15 cellular contexts compared by ENCODE assay signal in genomic region chr9:71692337-71692736, GRCh38.
DNase-seq lines count a peak whose midpoint lies in the region; ATAC-seq and TF ChIP-seq lines count a peak whose summit lies in the region.
"Had no signal": no experiment of that assay in that cellular context is flagged by ENCODE, and none has a peak within 500 bp of the region (broad histone marks: within the 10 kb centered on the region; RNA-seq: fewer than 3 reads in every experiment).

No MANE protein-coding gene starts in this region.

- H3K9ac ChIP-seq in adipocyte (ENCODE audit: low read length) (no peak overlapping the region), neuronal stem cell (ENCODE audit: low read depth, low read length, poor library complexity) (no peak overlapping the region)
- H3K9ac ChIP-seq: neural progenitor cell had no signal

- H3K23ac ChIP-seq in neuronal stem cell (ENCODE audit: low read depth, low read length, poor library complexity) = no peak overlapping the region

- DNase-seq in activated naive CD4-positive, alpha-beta T cell treated with anti-CD3 and anti-CD28 coated beads, Interleukin-2, amount 50 U/mL, for 72 hours (ENCODE audit: low spot score in 2 of 2) = no peak
- DNase-seq in adipocyte (ENCODE audit: low read depth) (peak; percentile 72), kidney tubule cell (ENCODE audit: low spot score) (peak; percentile 29), thyroid gland (peak; percentile 46 to 51), neuronal stem cell (ENCODE audit: low spot score) (no peak), NCI-H446 (lab: John Stamatoyannopoulos, UW) (no peak)
- DNase-seq in stimulated activated CD4-positive, alpha-beta T cell treated with anti-CD3 and anti-CD28 coated beads, Interleukin-12 subunit alpha, Interleukin-12 subunit beta, amount 100 ng/mL, for 4 hours = no peak
- DNase-seq: activated CD4-positive, CD25-positive, alpha-beta regulatory T cell treated with anti-CD3 and anti-CD28 coated beads, Interleukin-2, amount 50 U/mL, for 72 hours; activated naive CD4-positive, alpha-beta T cell treated with anti-CD3 and anti-CD28 coated beads for 36 hours; effector CD4-positive, alpha-beta T cell; SHP77; stimulated activated CD4-positive, alpha-beta T cell treated with anti-CD3 and anti-CD28 coated beads, Interleukin-2, amount 100 ng/mL, for 48 hours; stimulated activated naive CD8-positive, alpha-beta T cell treated with anti-CD3 and anti-CD28 coated beads, Interleukin-15, amount 100 ng/mL, for 72 hours had no signal

- H3K27me3 Mint-ChIP-seq in activated naive CD4-positive, alpha-beta T cell treated with anti-CD3 and anti-CD28 coated beads, Interleukin-2, amount 50 U/mL, for 24 hours = no peaks in the 10 kb centered on the region
- H3K27me3 Mint-ChIP-seq: stimulated activated naive CD8-positive, alpha-beta T cell treated with anti-CD3 and anti-CD28 coated beads, Interleukin-15, amount 100 ng/mL, for 72 hours had no signal

- no peak overlapping the region for H2AK5ac ChIP-seq in neuronal stem cell (ENCODE audit: low read depth, low read length)

- intact Hi-C loops in thyroid gland (cut with DNase I) = no loop called here

- H4K8ac ChIP-seq in neuronal stem cell (ENCODE audit: low read depth, low read length) = no peak overlapping the region

- H3K27me3 ChIP-seq in adipocyte (replicated peaks; ENCODE audit: control insufficient read depth, insufficient read depth, low read length) (no peaks in the 10 kb centered on the region), thyroid gland (no peaks in the 10 kb centered on the region), neuronal stem cell (ENCODE audit: control insufficient read depth in 3 of 3, insufficient read depth in 3 of 3, low read depth in 1 of 3, low read length in 3 of 3) (no peaks in the 10 kb centered on the region)
- H3K27me3 ChIP-seq: neural progenitor cell had no signal

- H3K4me1 ChIP-seq in adipocyte (ENCODE audit: control insufficient read depth, insufficient read depth, low read length) (peaks cover 11% of the 10 kb centered on the region), thyroid gland (no peaks in the 10 kb centered on the region), neuronal stem cell (ENCODE audit: control insufficient read depth in 2 of 2, insufficient read depth in 1 of 2, low read depth in 1 of 2, low read length in 2 of 2) (no peaks in the 10 kb centered on the region)
- H3K4me1 ChIP-seq: neural progenitor cell had no signal

- H3K27ac Mint-ChIP-seq in activated naive CD4-positive, alpha-beta T cell treated with anti-CD3 and anti-CD28 coated beads, Interleukin-2, amount 50 U/mL, for 24 hours = peak overlapping the region; percentile 14
- peak overlapping the region in 1 of 2 donors; percentile 91 for H3K27ac Mint-ChIP-seq in activated naive CD4-positive, alpha-beta T cell treated with anti-CD3 and anti-CD28 coated beads, Interleukin-2, amount 50 U/mL, for 72 hours
- H3K27ac Mint-ChIP-seq: activated naive CD4-positive, alpha-beta T cell treated with anti-CD3 and anti-CD28 coated beads for 36 hours; neural progenitor cell; stimulated activated naive CD8-positive, alpha-beta T cell treated with anti-CD3 and anti-CD28 coated beads, Interleukin-15, amount 100 ng/mL, for 72 hours had no signal

- H2BK5ac ChIP-seq in neuronal stem cell (ENCODE audit: low read length) = no peak overlapping the region

- H3K4me1 Mint-ChIP-seq in activated naive CD4-positive, alpha-beta T cell treated with anti-CD3 and anti-CD28 coated beads, Interleukin-2, amount 50 U/mL, for 24 hours = peaks cover 22% of the 10 kb centered on the region
- H3K4me1 Mint-ChIP-seq: neural progenitor cell had no signal

- no peaks in the 10 kb centered on the region for H3K79me1 ChIP-seq in neuronal stem cell (ENCODE audit: low read depth, low read length)

- H3K4ac ChIP-seq in neuronal stem cell (ENCODE audit: low read length) = no peak overlapping the region

- H3K4me2 ChIP-seq in neuronal stem cell (ENCODE audit: insufficient read depth, low read length, poor library complexity, severe bottlenecking) = no peak overlapping the region
- H3K4me2 ChIP-seq: neural progenitor cell had no signal

- H3K4me3 Mint-ChIP-seq in activated naive CD4-positive, alpha-beta T cell treated with anti-CD3 and anti-CD28 coated beads, Interleukin-2, amount 50 U/mL, for 24 hours = no peak overlapping the region
- H3K4me3 Mint-ChIP-seq: activated naive CD4-positive, alpha-beta T cell treated with anti-CD3 and anti-CD28 coated beads for 36 hours; neural progenitor cell; stimulated activated naive CD8-positive, alpha-beta T cell treated with anti-CD3 and anti-CD28 coated beads, Interleukin-15, amount 100 ng/mL, for 72 hours had no signal

- no peak overlapping the region for H3K27ac ChIP-seq in thyroid gland
- H3K27ac ChIP-seq in neuronal stem cell (replicated peaks; ENCODE audit: low read length) = no peak overlapping the region
- H3K27ac ChIP-seq: neural progenitor cell had no signal

- H3K9me3 ChIP-seq in adipocyte (ENCODE audit: control insufficient read depth, low read length) (no peaks in the 10 kb centered on the region), thyroid gland (no peaks in the 10 kb centered on the region), neuronal stem cell (replicated peaks in 1 of 2; ENCODE audit: control insufficient read depth in 2 of 2, insufficient read depth in 1 of 2, low read depth in 1 of 2, low read length in 2 of 2) (no peaks in the 10 kb centered on the region)

- no peak overlapping the region for H4K91ac ChIP-seq in neuronal stem cell (ENCODE audit: low read depth, low read length, poor library complexity)

- no peak overlapping the region for H2BK120ac ChIP-seq in neuronal stem cell (ENCODE audit: low read depth, low read length)

- TF ChIP-seq POLR2A in thyroid gland (IDR thresholded peaks at IDR 0.05) = no peak

- no peak overlapping the region for H3K18ac ChIP-seq in neuronal stem cell (ENCODE audit: low read length)

- H3K36me3 ChIP-seq in adipocyte (ENCODE audit: control insufficient read depth, insufficient read depth, low read length, severe bottlenecking) = peaks cover 70% of the 10 kb centered on the region
- peaks cover 0 to 10% of the 10 kb centered on the region in 2 donors for H3K36me3 ChIP-seq in thyroid gland
- H3K36me3 ChIP-seq in neuronal stem cell (replicated peaks in 1 of 2; ENCODE audit: control insufficient read depth in 2 of 2, insufficient read depth in 2 of 2, low read length in 2 of 2) = peaks cover 38 to 99% of the 10 kb centered on the region in 2 donors

- no peak overlapping the region for H3K4me3 ChIP-seq in adipocyte (ENCODE audit: low read length)
- no peak overlapping the region for H3K4me3 ChIP-seq in thyroid gland (replicated peaks in 1 of 3)
- no peak overlapping the region for H3K4me3 ChIP-seq in neuronal stem cell (ENCODE audit: low read length in 2 of 2)
- H3K4me3 ChIP-seq: neural progenitor cell had no signal

- no peak overlapping the region for H2BK15ac ChIP-seq in neuronal stem cell (ENCODE audit: low read length)

- WGBS in thyroid gland, 2 donors = 23 to 24% methylated on average over 1 of the region's 1 CpG
- WGBS in neuronal stem cell (ENCODE audit: extremely low coverage in 2 of 2, insufficient read length in 2 of 2, insufficient replicate concordance in 1 of 2), 2 donors = no CpG with 5 or more reads among the region's 1 CpG

- no peak overlapping the region for H2BK12ac ChIP-seq in neuronal stem cell (ENCODE audit: low read length)

- ATAC-seq in activated naive CD4-positive, alpha-beta T cell treated with anti-CD3 and anti-CD28 coated beads, Interleukin-2, amount 50 U/mL, for 72 hours = no peak
- ATAC-seq: stimulated activated naive CD8-positive, alpha-beta T cell treated with anti-CD3 and anti-CD28 coated beads, Interleukin-15, amount 100 ng/mL, for 72 hours had no signal

- peaks cover 32% of the 10 kb centered on the region for H3K36me3 Mint-ChIP-seq in activated naive CD4-positive, alpha-beta T cell treated with anti-CD3 and anti-CD28 coated beads, Interleukin-2, amount 50 U/mL, for 24 hours
- peaks cover 25 to 50% of the 10 kb centered on the region in 2 donors for H3K36me3 Mint-ChIP-seq in activated naive CD4-positive, alpha-beta T cell treated with anti-CD3 and anti-CD28 coated beads, Interleukin-2, amount 50 U/mL, for 72 hours

- no peaks in the 10 kb centered on the region for H3K9me3 Mint-ChIP-seq in activated naive CD4-positive, alpha-beta T cell treated with anti-CD3 and anti-CD28 coated beads, Interleukin-2, amount 50 U/mL, for 24 hours
- no peaks in the 10 kb centered on the region for H3K9me3 Mint-ChIP-seq in activated naive CD4-positive, alpha-beta T cell treated with anti-CD3 and anti-CD28 coated beads, Interleukin-2, amount 50 U/mL, for 72 hours
- H3K9me3 Mint-ChIP-seq: activated naive CD4-positive, alpha-beta T cell treated with anti-CD3 and anti-CD28 coated beads for 36 hours; neural progenitor cell; stimulated activated naive CD8-positive, alpha-beta T cell treated with anti-CD3 and anti-CD28 coated beads, Interleukin-15, amount 100 ng/mL, for 72 hours had no signal

- H2AFZ ChIP-seq in neuronal stem cell (ENCODE audit: low read length) = no peak overlapping the region
- H2AFZ ChIP-seq: neural progenitor cell had no signal

- no peak for TF ChIP-seq CTCF in thyroid gland (IDR thresholded peaks at IDR 0.05)

- no peak overlapping the region for H3K14ac ChIP-seq in neuronal stem cell (ENCODE audit: low read length)

Comparison
In these comparisons a context has a peak if more than half of its experiments do, and no peak if none do; other contexts are left out.
1. DNase-seq: peak in adipocyte (single experiment), kidney tubule cell (single experiment) and thyroid gland (2 of 2); none in activated naive CD4-positive, alpha-beta T cell treated with anti-CD3 and anti-CD28 coated beads, Interleukin-2, amount 50 U/mL, for 72 hours (0 of 2), neuronal stem cell (single experiment), stimulated activated CD4-positive, alpha-beta T cell treated with anti-CD3 and anti-CD28 coated beads, Interleukin-12 subunit alpha, Interleukin-12 subunit beta, amount 100 ng/mL, for 4 hours (single experiment) and NCI-H446 (0 of 2).